ENCODE assay signal across 7 cellular contexts in genomic region chr7:87139514-87139913, GRCh38.
"Had no signal": no experiment of that assay in that cellular context is flagged by ENCODE, and none has a peak within 500 bp of the region (broad histone marks: within the 10 kb centered on the region; RNA-seq: fewer than 3 reads in every experiment).

No MANE protein-coding gene starts in this region.

- H3K4me3 ChIP-seq: GM23248, HAP-1 had no signal

- H2AFZ ChIP-seq: GM23248 had no signal

- H3K9ac ChIP-seq: GM23248 had no signal

- DNase-seq: GM23248, GOT3, H7, HFFc6, KG1 had no signal

- H3K27ac ChIP-seq: GM23248 had no signal

- FAIRE-seq: HTR-8/SVneo had no signal

- H3K36me3 ChIP-seq: HAP-1 had no signal

- H3K4me1 ChIP-seq: HAP-1 had no signal

- H3K9me3 ChIP-seq: HAP-1 had no signal
